3 cellular contexts compared by ENCODE assay signal in the genomic region with DNA sequence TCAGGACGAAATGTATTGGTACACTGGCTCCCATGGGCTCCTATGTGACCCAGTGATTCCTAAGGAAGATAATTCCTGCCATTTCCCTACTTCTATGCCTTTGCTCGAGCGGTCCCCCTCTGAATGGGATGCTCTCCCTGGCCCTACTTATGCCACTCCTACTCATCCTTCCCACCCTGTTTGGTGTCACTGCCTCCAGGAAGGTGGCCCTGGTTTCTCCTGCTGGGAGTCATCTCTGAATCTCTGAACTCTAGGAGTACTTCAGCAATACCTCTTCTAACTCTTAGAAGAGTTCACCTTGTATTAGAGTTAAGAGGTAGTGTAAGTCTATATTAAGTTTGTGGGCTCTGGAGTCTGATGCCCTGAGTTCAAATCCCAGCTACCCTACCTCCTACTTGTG.
TF ChIP-seq lines count a peak whose summit lies in the region.

No MANE protein-coding gene starts in this region.

TF ChIP-seq in SK-N-SH treated with all-trans-retinoic acid at 6 μM for 48 hours, 23 proteins besides CTCF, POLR2A, EP300 and RAD21 (continued from another document):
- TF ChIP-seq, protein P1, sequence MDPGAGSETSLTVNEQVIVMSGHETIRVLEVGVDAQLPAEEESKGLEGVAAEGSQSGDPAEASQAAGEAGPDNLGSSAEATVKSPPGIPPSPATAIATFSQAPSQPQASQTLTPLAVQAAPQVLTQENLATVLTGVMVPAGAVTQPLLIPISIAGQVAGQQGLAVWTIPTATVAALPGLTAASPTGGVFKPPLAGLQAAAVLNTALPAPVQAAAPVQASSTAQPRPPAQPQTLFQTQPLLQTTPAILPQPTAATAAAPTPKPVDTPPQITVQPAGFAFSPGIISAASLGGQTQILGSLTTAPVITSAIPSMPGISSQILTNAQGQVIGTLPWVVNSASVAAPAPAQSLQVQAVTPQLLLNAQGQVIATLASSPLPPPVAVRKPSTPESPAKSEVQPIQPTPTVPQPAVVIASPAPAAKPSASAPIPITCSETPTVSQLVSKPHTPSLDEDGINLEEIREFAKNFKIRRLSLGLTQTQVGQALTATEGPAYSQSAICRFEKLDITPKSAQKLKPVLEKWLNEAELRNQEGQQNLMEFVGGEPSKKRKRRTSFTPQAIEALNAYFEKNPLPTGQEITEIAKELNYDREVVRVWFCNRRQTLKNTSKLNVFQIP (CRISPR knock-in tag; IDR thresholded peaks at IDR 0.05; ENCODE audit: borderline replicate concordance, low read depth) = no peak
TF ChIP-seq in SK-N-SH treated with all-trans-retinoic acid at 6 μM for 48 hours: peak in this region for 1.

TF ChIP-seq in SK-N-SH, 30 proteins besides CTCF, POLR2A, EP300 and RAD21 (continued from another document):
- TF ChIP-seq MEF2A (IDR thresholded peaks at IDR 0.05; ENCODE audit: borderline replicate concordance, low read depth) (no peak), RFX5 (IDR thresholded peaks at IDR 0.05; ENCODE audit: low read length) (no peak), CHD2 (IDR thresholded peaks at IDR 0.05; ENCODE audit: low read length, partially characterized antibody) (no peak), ELF1 (IDR thresholded peaks at IDR 0.05) (no peak)
- TF ChIP-seq, protein P2, sequence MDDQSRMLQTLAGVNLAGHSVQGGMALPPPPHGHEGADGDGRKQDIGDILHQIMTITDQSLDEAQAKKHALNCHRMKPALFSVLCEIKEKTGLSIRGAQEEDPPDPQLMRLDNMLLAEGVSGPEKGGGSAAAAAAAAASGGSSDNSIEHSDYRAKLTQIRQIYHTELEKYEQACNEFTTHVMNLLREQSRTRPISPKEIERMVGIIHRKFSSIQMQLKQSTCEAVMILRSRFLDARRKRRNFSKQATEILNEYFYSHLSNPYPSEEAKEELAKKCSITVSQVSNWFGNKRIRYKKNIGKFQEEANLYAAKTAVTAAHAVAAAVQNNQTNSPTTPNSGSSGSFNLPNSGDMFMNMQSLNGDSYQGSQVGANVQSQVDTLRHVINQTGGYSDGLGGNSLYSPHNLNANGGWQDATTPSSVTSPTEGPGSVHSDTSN (IDR thresholded peaks at IDR 0.05) = no peak

TF ChIP-seq in K562, 482 proteins besides CTCF, POLR2A, EP300 and RAD21 (continued from another document):
- TF ChIP-seq EP400 (IDR thresholded peaks at IDR 0.05) = no peak
- peak; percentile 3 for TF ChIP-seq RBM25 (IDR thresholded peaks at IDR 0.05; ENCODE audit: low read depth, low read length, severe bottlenecking)
